Comparison of ENCODE assay signal across 1 cellular context in the genomic region with DNA sequence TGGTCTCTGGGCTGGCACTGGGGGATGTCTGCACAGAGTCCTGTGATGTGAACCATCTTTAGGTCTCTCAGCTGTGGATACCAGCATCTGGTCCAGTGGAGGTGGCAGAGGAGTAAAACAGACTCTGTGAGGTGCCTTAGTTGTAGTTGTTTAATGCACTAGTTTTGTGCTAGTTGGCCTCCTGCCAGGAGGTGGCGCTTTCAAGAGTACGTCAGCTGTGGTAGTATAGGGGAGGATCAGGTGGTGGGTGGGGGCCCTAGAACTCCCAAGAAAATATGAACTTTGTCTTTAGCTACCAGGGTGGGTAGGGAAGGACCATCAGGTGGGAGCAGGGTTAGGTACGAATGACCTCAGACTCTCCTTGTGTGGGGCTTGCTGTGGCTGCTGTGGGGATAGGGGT.
TF ChIP-seq lines count a peak whose summit lies in the region.

No MANE protein-coding gene starts in this region.

TF ChIP-seq in H1, 55 proteins besides CTCF, POLR2A, EP300 and RAD21 (continued from another document):
- TF ChIP-seq, protein P1, sequence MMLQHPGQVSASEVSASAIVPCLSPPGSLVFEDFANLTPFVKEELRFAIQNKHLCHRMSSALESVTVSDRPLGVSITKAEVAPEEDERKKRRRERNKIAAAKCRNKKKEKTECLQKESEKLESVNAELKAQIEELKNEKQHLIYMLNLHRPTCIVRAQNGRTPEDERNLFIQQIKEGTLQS (IDR thresholded peaks at IDR 0.05; ENCODE audit: insufficient read depth, low read depth, low read length) = no peak
- no peak for TF ChIP-seq NRF1 (IDR thresholded peaks at IDR 0.05; ENCODE audit: low read depth, low read length)
- TF ChIP-seq BRCA1 (IDR thresholded peaks at IDR 0.05; ENCODE audit: low read depth, low read length) = no peak
- TF ChIP-seq TCF12 (IDR thresholded peaks at IDR 0.05; ENCODE audit: low read depth, low read length) = no peak
- no peak for TF ChIP-seq HDAC2 (IDR thresholded peaks at IDR 0.05; ENCODE audit: borderline replicate concordance in 1 of 2, low read depth in 2 of 2, low read length in 2 of 2)
- TF ChIP-seq CTBP2 (IDR thresholded peaks at IDR 0.05; ENCODE audit: borderline replicate concordance, insufficient read depth, insufficient read length, low read length) = no peak
